ENCODE assay signal across 36 cellular contexts in the genomic region with DNA sequence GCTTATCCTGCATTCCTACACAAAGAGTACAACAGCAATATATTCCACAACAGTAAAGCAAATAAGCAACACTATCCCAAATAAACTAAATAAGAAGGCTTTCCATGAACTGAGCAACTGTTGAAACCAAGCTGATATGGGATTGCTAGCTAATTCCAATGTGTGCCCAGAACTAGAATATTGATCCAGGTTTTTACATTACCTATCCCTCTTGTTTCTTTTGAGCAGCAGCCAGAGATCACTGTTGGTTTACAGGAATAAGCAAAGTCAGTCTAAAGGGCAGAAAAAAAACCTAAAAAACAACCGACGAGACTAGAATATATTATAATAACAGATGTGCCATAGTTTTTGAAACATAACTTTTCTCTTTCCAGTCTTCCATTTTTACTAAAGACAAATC. TPM values are rescaled to one million over a fixed set of nuclear protein-coding genes. Genes with fewer than 3 reads are reported as not detected.
"Had no signal": no experiment of that assay in that cellular context is flagged by ENCODE, and none has a peak within 500 bp of the region (broad histone marks: within the 10 kb centered on the region; RNA-seq: fewer than 3 reads in every experiment).

No MANE protein-coding gene starts in this region.

- H3K9me3 Mint-ChIP-seq: activated CD4-positive, alpha-beta memory T cell treated with anti-CD3 and anti-CD28 coated beads, Interleukin-2, amount 10 ng/mL, durations not matched to agents 7 days and 5 days; activated naive CD4-positive, alpha-beta T cell treated with anti-CD3 and anti-CD28 coated beads for 36 hours; activated T-cell treated with anti-CD3 and anti-CD28 coated beads, Interleukin-2, amount 50 U/mL, for 24 hours; activated T-helper 2 cell treated with anti-CD3 and anti-CD28 coated beads, Interferon-gamma antibody, Interleukin-2, Interleukin-4, amounts not matched to agents 10 μg/mL and 5 μg/mL and 100 μg/mL, durations not matched to agents 14 hours and 24 hours and 36 hours; T-helper 2 cell treated with Interferon-gamma antibody and Interleukin-4, amounts not matched to agents 5 μg/mL and 100 μg/mL, for 36 hours had no signal

- DNase-seq: activated B cell treated with CpG ODN at 0.5 μM for 24 hours; activated CD4-positive, alpha-beta memory T cell treated with anti-CD3 and anti-CD28 coated beads, Interleukin-2, amount 10 ng/mL, durations not matched to agents 7 days and 5 days; activated CD4-positive, alpha-beta T cell treated with anti-CD3 and anti-CD28 coated beads for 4 hours; activated CD4-positive, alpha-beta T cell treated with anti-CD3 and anti-CD28 coated beads, Interleukin-2, amount 10 ng/mL, durations not matched to agents 24 days and 14 days; activated CD4-positive, alpha-beta T cell treated with anti-CD3 and anti-CD28 coated beads, Interleukin-2, amount 50 U/mL, for 48 hours; activated CD4-positive, CD25-positive, alpha-beta regulatory T cell treated with anti-CD3 and anti-CD28 coated beads, Interleukin-2, amount 50 U/mL, for 72 hours; activated CD8-positive, alpha-beta memory T cell treated with anti-CD3 and anti-CD28 coated beads for 24 hours; activated CD8-positive, alpha-beta memory T cell treated with anti-CD3 and anti-CD28 coated beads, Interleukin-2, amount 10 ng/mL, durations not matched to agents 7 days and 5 days; activated CD8-positive, alpha-beta memory T cell treated with anti-CD3 and anti-CD28 coated beads, Interleukin-2, amount 50 U/mL, for 48 hours; activated CD8-positive, alpha-beta T cell treated with anti-CD3 and anti-CD28 coated beads, Interleukin-2, amount 10 ng/mL, durations not matched to agents 7 days and 5 days; activated effector memory CD4-positive, alpha-beta T cell treated with Interleukin-2 at 50 U/mL for 16 hours; activated gamma-delta T cell; activated naive CD4-positive, alpha-beta T cell treated with anti-CD3 and anti-CD28 coated beads for 36 hours; activated naive CD4-positive, alpha-beta T cell treated with anti-CD3 and anti-CD28 coated beads, Interleukin-2, amount 50 U/mL, for 16 hours; activated naive CD8-positive, alpha-beta T cell treated with anti-CD3 and anti-CD28 coated beads for 36 hours; activated T-cell treated with anti-CD3 and anti-CD28 coated beads, Interleukin-2, amount 50 U/mL, for 24 hours; activated T-cell treated with anti-CD3 and anti-CD28 coated beads, Interleukin-2, amount 50 U/mL, for 48 hours; adrenal gland; amniotic stem cell; aorta; caudate nucleus; cerebellar nuclear complex; T-helper 1 cell; T-helper 2 cell; T-helper 9 cell had no signal

- H3K27ac Mint-ChIP-seq: activated B cell treated with CpG ODN at 0.5 μM for 24 hours; activated CD4-positive, alpha-beta memory T cell treated with anti-CD3 and anti-CD28 coated beads, Interleukin-2, amount 10 ng/mL, durations not matched to agents 7 days and 5 days; activated CD4-positive, alpha-beta T cell treated with anti-CD3 and anti-CD28 coated beads, Interleukin-2, amount 10 ng/mL, durations not matched to agents 24 days and 14 days; activated CD8-positive, alpha-beta memory T cell treated with anti-CD3 and anti-CD28 coated beads, Interleukin-2, amount 10 ng/mL, durations not matched to agents 7 days and 5 days; activated CD8-positive, alpha-beta T cell treated with anti-CD3 and anti-CD28 coated beads, Interleukin-2, amount 10 ng/mL, durations not matched to agents 7 days and 5 days; activated naive CD4-positive, alpha-beta T cell treated with anti-CD3 and anti-CD28 coated beads for 36 hours; activated naive CD4-positive, alpha-beta T cell treated with anti-CD3 and anti-CD28 coated beads, Interleukin-2, amount 50 U/mL, for 72 hours; activated naive CD8-positive, alpha-beta T cell treated with anti-CD3 and anti-CD28 coated beads for 36 hours; activated T-cell treated with anti-CD3 and anti-CD28 coated beads, Interleukin-2, amount 50 U/mL, for 24 hours; activated T-helper 2 cell treated with anti-CD3 and anti-CD28 coated beads, Interferon-gamma antibody, Interleukin-2, Interleukin-4, amounts not matched to agents 10 μg/mL and 5 μg/mL and 100 μg/mL, durations not matched to agents 14 hours and 24 hours and 36 hours; brain; T-helper 1 cell treated with Interleukin-12 subunit alpha and Interleukin-12 subunit beta and Interleukin-4 antibody, amounts not matched to agents 30 μg/mL and 1 μg/mL, for 36 hours; T-helper 2 cell treated with Interferon-gamma antibody and Interleukin-4, amounts not matched to agents 5 μg/mL and 100 μg/mL, for 36 hours had no signal

- H3K4me3 ChIP-seq: adrenal gland, cardiac muscle cell had no signal

- H3K27me3 Mint-ChIP-seq: activated B cell treated with CpG ODN at 0.5 μM for 24 hours; activated CD4-positive, alpha-beta T cell treated with anti-CD3 and anti-CD28 coated beads, Interleukin-2, amount 10 ng/mL, durations not matched to agents 24 days and 14 days; activated CD8-positive, alpha-beta memory T cell treated with anti-CD3 and anti-CD28 coated beads, Interleukin-2, amount 10 ng/mL, durations not matched to agents 7 days and 5 days; activated naive CD8-positive, alpha-beta T cell treated with anti-CD3 and anti-CD28 coated beads for 36 hours; activated T-cell treated with anti-CD3 and anti-CD28 coated beads, Interleukin-2, amount 50 U/mL, for 24 hours; brain had no signal

- H3K4me3 Mint-ChIP-seq: activated B cell treated with CpG ODN at 0.5 μM for 24 hours; activated CD4-positive, alpha-beta memory T cell treated with anti-CD3 and anti-CD28 coated beads, Interleukin-2, amount 10 ng/mL, durations not matched to agents 7 days and 5 days; activated CD4-positive, alpha-beta T cell treated with anti-CD3 and anti-CD28 coated beads, Interleukin-2, amount 10 ng/mL, durations not matched to agents 24 days and 14 days; activated CD8-positive, alpha-beta memory T cell treated with anti-CD3 and anti-CD28 coated beads, Interleukin-2, amount 10 ng/mL, durations not matched to agents 7 days and 5 days; activated CD8-positive, alpha-beta T cell treated with anti-CD3 and anti-CD28 coated beads, Interleukin-2, amount 10 ng/mL, durations not matched to agents 7 days and 5 days; activated naive CD4-positive, alpha-beta T cell treated with anti-CD3 and anti-CD28 coated beads for 36 hours; activated naive CD8-positive, alpha-beta T cell treated with anti-CD3 and anti-CD28 coated beads for 36 hours; activated T-cell treated with anti-CD3 and anti-CD28 coated beads, Interleukin-2, amount 50 U/mL, for 24 hours; brain; central memory CD8-positive, alpha-beta T cell; T-helper 1 cell treated with Interleukin-12 subunit alpha and Interleukin-12 subunit beta and Interleukin-4 antibody, amounts not matched to agents 30 μg/mL and 1 μg/mL, for 36 hours; T-helper 2 cell treated with Interferon-gamma antibody and Interleukin-4, amounts not matched to agents 5 μg/mL and 100 μg/mL, for 36 hours had no signal

- H3K36me3 Mint-ChIP-seq: activated CD8-positive, alpha-beta memory T cell treated with anti-CD3 and anti-CD28 coated beads, Interleukin-2, amount 10 ng/mL, durations not matched to agents 7 days and 5 days; brain had no signal

- H3K27ac ChIP-seq: adrenal gland, cardiac muscle cell, VCaP had no signal

- H3K4me1 ChIP-seq: adrenal gland had no signal

- H3K4me1 Mint-ChIP-seq: activated B cell treated with CpG ODN at 0.5 μM for 24 hours; activated CD4-positive, alpha-beta memory T cell treated with anti-CD3 and anti-CD28 coated beads, Interleukin-2, amount 10 ng/mL, durations not matched to agents 7 days and 5 days; activated CD4-positive, alpha-beta T cell treated with anti-CD3 and anti-CD28 coated beads, Interleukin-2, amount 10 ng/mL, durations not matched to agents 24 days and 14 days; activated CD8-positive, alpha-beta memory T cell treated with anti-CD3 and anti-CD28 coated beads, Interleukin-2, amount 10 ng/mL, durations not matched to agents 7 days and 5 days; activated naive CD8-positive, alpha-beta T cell treated with anti-CD3 and anti-CD28 coated beads for 36 hours; brain; central memory CD8-positive, alpha-beta T cell had no signal

- H3K36me3 ChIP-seq: adrenal gland, cardiac muscle cell had no signal

- FAIRE-seq: astrocyte, TTC549 had no signal

- H3K27me3 ChIP-seq: adrenal gland, cardiac muscle cell had no signal

- ATAC-seq: activated CD8-positive, alpha-beta memory T cell treated with anti-CD3 and anti-CD28 coated beads, Interleukin-2, amount 10 ng/mL, durations not matched to agents 7 days and 5 days; activated CD8-positive, alpha-beta T cell treated with anti-CD3 and anti-CD28 coated beads, Interleukin-2, amount 10 ng/mL, durations not matched to agents 7 days and 5 days; activated naive CD4-positive, alpha-beta T cell treated with anti-CD3 and anti-CD28 coated beads, Interleukin-2, amount 50 U/mL, for 72 hours had no signal

- H3K9me3 ChIP-seq: adrenal gland had no signal

RNA-seq across cellular contexts. Expression of a gene that starts 22.4 kb away (rescaled TPM):
- total RNA-seq: activated B cell treated with CpG ODN at 0.5 μM for 24 hours; activated CD4-positive, alpha-beta memory T cell treated with anti-CD3 and anti-CD28 coated beads, Interleukin-2, amount 10 ng/mL, durations not matched to agents 7 days and 5 days; activated CD4-positive, alpha-beta T cell treated with anti-CD3 and anti-CD28 coated beads, Interleukin-2, amount 10 ng/mL, durations not matched to agents 24 days and 14 days; activated CD8-positive, alpha-beta memory T cell treated with anti-CD3 and anti-CD28 coated beads, Interleukin-2, amount 10 ng/mL, durations not matched to agents 7 days and 5 days; activated CD8-positive, alpha-beta T cell treated with anti-CD3 and anti-CD28 coated beads, Interleukin-2, amount 10 ng/mL, durations not matched to agents 7 days and 5 days; activated naive CD4-positive, alpha-beta T cell treated with anti-CD3 and anti-CD28 coated beads for 36 hours; activated naive CD4-positive, alpha-beta T cell treated with anti-CD3 and anti-CD28 coated beads, Interleukin-2, amount 50 U/mL, for 72 hours; activated naive CD8-positive, alpha-beta T cell treated with anti-CD3 and anti-CD28 coated beads for 36 hours; activated T-helper 2 cell treated with anti-CD3 and anti-CD28 coated beads, Interferon-gamma antibody, Interleukin-2, Interleukin-4, amounts not matched to agents 10 μg/mL and 5 μg/mL and 100 μg/mL, durations not matched to agents 14 hours and 24 hours and 36 hours; astrocyte; bronchial epithelial cell; cardiac muscle cell had no signal

RNA-seq across cellular contexts. Expression of a gene that starts 52.5 kb away (rescaled TPM):
- total RNA-seq: activated B cell treated with CpG ODN at 0.5 μM for 24 hours; activated CD4-positive, alpha-beta memory T cell treated with anti-CD3 and anti-CD28 coated beads, Interleukin-2, amount 10 ng/mL, durations not matched to agents 7 days and 5 days; activated CD4-positive, alpha-beta T cell treated with anti-CD3 and anti-CD28 coated beads, Interleukin-2, amount 10 ng/mL, durations not matched to agents 24 days and 14 days; activated CD8-positive, alpha-beta memory T cell treated with anti-CD3 and anti-CD28 coated beads, Interleukin-2, amount 10 ng/mL, durations not matched to agents 7 days and 5 days; activated CD8-positive, alpha-beta T cell treated with anti-CD3 and anti-CD28 coated beads, Interleukin-2, amount 10 ng/mL, durations not matched to agents 7 days and 5 days; activated naive CD4-positive, alpha-beta T cell treated with anti-CD3 and anti-CD28 coated beads for 36 hours; activated naive CD4-positive, alpha-beta T cell treated with anti-CD3 and anti-CD28 coated beads, Interleukin-2, amount 50 U/mL, for 72 hours; activated naive CD8-positive, alpha-beta T cell treated with anti-CD3 and anti-CD28 coated beads for 36 hours; activated T-helper 2 cell treated with anti-CD3 and anti-CD28 coated beads, Interferon-gamma antibody, Interleukin-2, Interleukin-4, amounts not matched to agents 10 μg/mL and 5 μg/mL and 100 μg/mL, durations not matched to agents 14 hours and 24 hours and 36 hours; astrocyte; bronchial epithelial cell; cardiac muscle cell had no signal
